ENCODE assay signal across 21 cellular contexts in the genomic region with DNA sequence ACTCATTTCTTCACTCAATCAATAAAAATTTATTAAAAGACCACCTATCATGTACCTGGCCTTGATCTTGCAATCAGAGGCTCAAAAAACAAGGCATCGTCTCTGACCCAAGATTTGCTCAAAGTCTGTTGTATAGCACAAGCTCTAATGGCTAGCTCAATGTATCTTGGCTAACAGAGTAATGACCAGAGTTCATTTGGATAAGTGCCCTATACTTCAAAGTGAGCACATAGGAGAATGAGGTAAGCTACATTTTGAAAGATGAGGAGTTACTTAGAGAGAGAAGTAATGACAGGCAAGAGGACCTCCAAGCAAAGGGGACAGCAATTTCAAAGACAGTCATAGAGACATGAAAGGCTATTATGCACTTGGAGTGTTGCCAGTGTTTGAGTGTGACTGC. TPM values are rescaled to one million over a fixed set of nuclear protein-coding genes. Genes with fewer than 3 reads are reported as not detected.
"Had no signal": no experiment of that assay in that cellular context is flagged by ENCODE, and none has a peak within 500 bp of the region (broad histone marks: within the 10 kb centered on the region; RNA-seq: fewer than 3 reads in every experiment).

No MANE protein-coding gene starts in this region.

- H3K4me3 Mint-ChIP-seq: T-helper 17 cell had no signal

- H3K4me1 Mint-ChIP-seq: T-helper 17 cell had no signal

- H3K27ac Mint-ChIP-seq: T-helper 17 cell had no signal

- DNase-seq: IMR-90; KG1; MM.1S; NCI-H1092 treated with DMSO at 0.1 percent for 48 hours; NCI-H1417 treated with DMSO at 0.1 percent for 48 hours; NCI-H1694; NCI-H187 treated with DMSO at 0.1 percent for 48 hours; NCI-H2029 treated with DMSO at 0.1 percent for 48 hours; NCI-H2171; NCI-H524; NCI-H526 treated with DMSO at 0.1 percent for 48 hours; NCI-H748 treated with DMSO at 0.1 percent for 48 hours; NK-92 treated with Interleukin-12 subunit alpha and Interleukin-12 subunit beta, amount 100 ng/mL, for 24 hours; PC-3; SHP77; T-helper 1 cell; T-helper 17 cell had no signal

RNA-seq across cellular contexts. Expression of a gene that starts 22.9 kb away (rescaled TPM):
- total RNA-seq: HepG2, HT1080, OCI-LY7, SK-MEL-5, T-helper 17 cell had no signal
